ENCODE assay signal across 8 cellular contexts in genomic region chr12:20368653-20369163, GRCh38. TPM values are rescaled to one million over a fixed set of nuclear protein-coding genes. Genes with fewer than 3 reads are reported as not detected.
DNase-seq lines count a peak whose midpoint lies in the region; ATAC-seq and TF ChIP-seq lines count a peak whose summit lies in the region.

No MANE protein-coding gene starts in this region.

- peak overlapping the region; percentile 90 for H3K27ac ChIP-seq in right cardiac atrium (ENCODE audit: low read length)
- peak overlapping the region; percentile 72 for H3K27ac ChIP-seq in prostate gland

- intact Hi-C loops in right cardiac atrium (cut with DNase I): loop anchor here in 1 of 4 donors (10.0 kb wide), 1 partner anchor 94 kb away; no protein-coding TSS in a partner anchor
- intact Hi-C loops in prostate gland (cut with DNase I): loop anchor here (2.0 to 5.0 kb wide), 3 partner anchors 96 to 234 kb away; no protein-coding TSS in a partner anchor

- H3K4me1 ChIP-seq in right cardiac atrium (ENCODE audit: control insufficient read depth, insufficient read depth, low read length): no peaks in the 10 kb centered on the region
- no peaks in the 10 kb centered on the region for H3K4me1 ChIP-seq in prostate gland (replicated peaks)

- no peaks in the 10 kb centered on the region for H3K27me3 ChIP-seq in right cardiac atrium (ENCODE audit: control insufficient read depth, insufficient read depth)
- no peaks in the 10 kb centered on the region for H3K27me3 ChIP-seq in prostate gland (replicated peaks; ENCODE audit: insufficient read depth)

- TF ChIP-seq POLR2A in prostate gland (IDR thresholded peaks at IDR 0.05): no peak

- H3K36me3 ChIP-seq in prostate gland: no peaks in the 10 kb centered on the region

- H3K4me3 ChIP-seq in AG04449 (ENCODE audit: low read depth, low read length): peak overlapping the region; percentile 90
- H3K4me3 ChIP-seq in HFF-Myc (replicated peaks; ENCODE audit: low read depth, low read length): peak overlapping the region; percentile 47
- peak overlapping the region; percentile 58 for H3K4me3 ChIP-seq in right cardiac atrium (ENCODE audit: low read length)
- peak overlapping the region; percentile 37 to 44 for H3K4me3 ChIP-seq in prostate gland

- CTCF ChIA-PET in AG04449 (lab: Yijun Ruan, JAX): interaction anchor here (0.9 to 3.6 kb wide), 11 partner anchors 11 to 613 kb away, joined by 3 to 20 read pairs (median 5); no protein-coding TSS in a partner anchor

- POLR2A ChIA-PET in AG04449 (lab: Yijun Ruan, JAX): interaction anchor here (0.6 to 1.1 kb wide), 6 partner anchors 49 to 793 kb away, joined by 3 to 4 read pairs (median 3); no protein-coding TSS in a partner anchor

- WGBS in right cardiac atrium: under 1% methylated on average over 34 of the region's 34 CpGs
- WGBS in prostate gland: 0% methylated on average over 34 of the region's 34 CpGs

- no peak for TF ChIP-seq CTCF in AG04449 (IDR thresholded peaks at IDR 0.05; ENCODE audit: insufficient read depth, low read length, missing control alignments)
- no peak for TF ChIP-seq CTCF in HFF-Myc (IDR thresholded peaks at IDR 0.05; ENCODE audit: low read depth, low read length, missing control alignments)
- TF ChIP-seq CTCF in prostate gland (IDR thresholded peaks at IDR 0.05): no peak

- peak; percentile 64 to 68 for ATAC-seq in right cardiac atrium
- ATAC-seq in GM18868 (IDR thresholded peaks at IDR 0.05; ENCODE audit: unreplicated experiment): no peak

- DNase-seq in AG04449 (ENCODE audit: low read depth, low spot score) (no peak), HFF-Myc (ENCODE audit: extremely low read depth, low read depth) (no peak), amniotic epithelial cell (ENCODE audit: low read depth) (peak; percentile 52), right cardiac atrium (peak; percentile 43 to 76 (median 74)), prostate gland (ENCODE audit: low spot score) (no peak), COLO668 (lab: John Stamatoyannopoulos, UW; ENCODE audit: unreplicated experiment) (no peak), NCI-H2171 treated with DMSO at 0.1 percent for 48 hours (lab: John Stamatoyannopoulos, UW) (no peak)

- H3K9me3 ChIP-seq in right cardiac atrium (ENCODE audit: control insufficient read depth, low read length): no peaks in the 10 kb centered on the region
- H3K9me3 ChIP-seq in prostate gland: no peaks in the 10 kb centered on the region

RNA-seq across cellular contexts. Expression of gene PDE3A, which starts 0.4 kb away (rescaled TPM):
- 100 to 1,000 TPM in 2 of 4 donors, 10 to 100 TPM in 2; 85.8 to 156 (median 100) TPM for total RNA-seq in right cardiac atrium
- 29.9 TPM for polyA plus RNA-seq in right cardiac atrium
- 1 to 10 TPM; 5.5 to 6.2 TPM for total RNA-seq in prostate gland

Comparison
In these comparisons a context has a peak if more than half of its experiments do, and no peak if none do; other contexts are left out.
1. DNase-seq: peak in amniotic epithelial cell (single experiment) and right cardiac atrium (3 of 3); none in AG04449 (single experiment), HFF-Myc (single experiment), prostate gland (single experiment), COLO668 (single experiment) and NCI-H2171 treated with DMSO at 0.1 percent for 48 hours (single experiment).
2. RNA of gene PDE3A, which starts 0.4 kb away (total RNA-seq): 85.8 to 156 TPM in right cardiac atrium; 5.5 to 6.2 TPM in prostate gland; every median in the first group is over 10 times any median in the second.
3. Peak in every context shown above with its lines, with median percentiles within 50 percentile points of each other: H3K4me3 ChIP-seq.